ENCODE assay signal across 16 cellular contexts in genomic region chr13:67977081-67977480, GRCh38.
DNase-seq lines count a peak whose midpoint lies in the region; ATAC-seq, FAIRE-seq and TF ChIP-seq lines count a peak whose summit lies in the region.
"Had no signal": no experiment of that assay in that cellular context is flagged by ENCODE, and none has a peak within 500 bp of the region (broad histone marks: within the 10 kb centered on the region; RNA-seq: fewer than 3 reads in every experiment).

No MANE protein-coding gene starts in this region.

- TF ChIP-seq POLR2A in GM12891 (IDR thresholded peaks at IDR 0.05; ENCODE audit: low read depth, low read length): no peak

- no peak overlapping the region for H3K4me2 ChIP-seq in Karpas-422 (ENCODE audit: low read depth, low read length, poor library complexity, severe bottlenecking)

- H3K27me3 ChIP-seq in Karpas-422 (ENCODE audit: low read length) (no peaks in the 10 kb centered on the region), adipocyte (replicated peaks; ENCODE audit: control insufficient read depth, insufficient read depth, low read length) (no peaks in the 10 kb centered on the region)

- H3K36me3 ChIP-seq in Karpas-422 (ENCODE audit: insufficient read depth, low read length) (no peaks in the 10 kb centered on the region), adipocyte (ENCODE audit: control insufficient read depth, insufficient read depth, low read length, severe bottlenecking) (no peaks in the 10 kb centered on the region)

- H3K4me1 ChIP-seq in Karpas-422 (ENCODE audit: low read length): no peaks in the 10 kb centered on the region
- H3K4me1 ChIP-seq in adipocyte (ENCODE audit: control insufficient read depth, insufficient read depth, low read length): peaks cover 8% of the 10 kb centered on the region

- H3K9me3 ChIP-seq in Karpas-422 (ENCODE audit: low read length): no peaks in the 10 kb centered on the region
- no peaks in the 10 kb centered on the region for H3K9me3 ChIP-seq in adipocyte (ENCODE audit: control insufficient read depth, low read length)

- no peak overlapping the region for H3K9ac ChIP-seq in Karpas-422 (ENCODE audit: low read length)
- H3K9ac ChIP-seq in adipocyte (ENCODE audit: low read length): no peak overlapping the region
- H3K9ac ChIP-seq: GM23248 had no signal

- no peak for DNase-seq in Karpas-422
- peak; percentile 69 for DNase-seq in adipocyte (ENCODE audit: low read depth)
- DNase-seq in fibroblast of gingiva (ENCODE audit: low read depth): peak; percentile 33
- peak; percentile 59 for DNase-seq in skeletal muscle cell (ENCODE audit: low read depth)
- no peak for DNase-seq in activated naive CD4-positive, alpha-beta T cell (lab: John Stamatoyannopoulos, UW)
- no peak for DNase-seq in GM12891 (ENCODE audit: insufficient read length, low spot score)
- DNase-seq: C1 segment of cervical spinal cord; CD4-positive, alpha-beta T cell; DMS153; DMS79 treated with DMSO at 0.1 percent for 48 hours; GDM1; GM23248; H9 had no signal

- H3K4me3 ChIP-seq in Karpas-422 (ENCODE audit: low read length): no peak overlapping the region
- H3K4me3 ChIP-seq in adipocyte (ENCODE audit: low read length): peak overlapping the region; percentile 13
- H3K4me3 ChIP-seq in skeletal muscle cell (ENCODE audit: low read depth, low read length): no peak overlapping the region
- H3K4me3 ChIP-seq: GM23248 had no signal

- H3K79me2 ChIP-seq in Karpas-422 (ENCODE audit: low read length): no peaks in the 10 kb centered on the region

- no peak overlapping the region for H3K27ac ChIP-seq in Karpas-422 (ENCODE audit: low read length)
- H3K27ac ChIP-seq: GM23248 had no signal

- no peak for FAIRE-seq in GM12891 (lab: Jason Lieb, UNC)
- FAIRE-seq: A204.1, GM19239 had no signal

- no peak for ATAC-seq in HG03565 (IDR thresholded peaks at IDR 0.05; ENCODE audit: unreplicated experiment)

- no peaks in the 10 kb centered on the region for H3K9me2 ChIP-seq in Karpas-422 (replicated peaks; ENCODE audit: insufficient read depth, low read length)

- H4K20me1 ChIP-seq in Karpas-422 (ENCODE audit: insufficient read depth, low read depth, low read length): no peaks in the 10 kb centered on the region

- H2AFZ ChIP-seq in Karpas-422 (ENCODE audit: low read length): peak overlapping the region; percentile 86
- H2AFZ ChIP-seq: GM23248 had no signal

TF ChIP-seq in GM12891, 5 proteins besides CTCF, POLR2A, EP300 and RAD21:
- TF ChIP-seq TAF1 (IDR thresholded peaks at IDR 0.05; ENCODE audit: low read depth, low read length) (no peak), SPI1 (IDR thresholded peaks at IDR 0.05; ENCODE audit: low read depth, low read length) (no peak), PAX5 (IDR thresholded peaks at IDR 0.05; ENCODE audit: insufficient read depth, low read length, severe bottlenecking) (no peak), POLR2AphosphoS5 (IDR thresholded peaks at IDR 0.05; ENCODE audit: low read depth, low read length) (no peak), POU2F2 (IDR thresholded peaks at IDR 0.05; ENCODE audit: low read depth, low read length) (no peak)

Comparison
In these comparisons a context has a peak if more than half of its experiments do, and no peak if none do; other contexts are left out.
1. DNase-seq: peak in adipocyte (single experiment), fibroblast of gingiva (single experiment) and skeletal muscle cell (single experiment); none in Karpas-422 (single experiment), activated naive CD4-positive, alpha-beta T cell (0 of 4) and GM12891 (single experiment).